ENCODE assay signal across 1 cellular context in the genomic region with DNA sequence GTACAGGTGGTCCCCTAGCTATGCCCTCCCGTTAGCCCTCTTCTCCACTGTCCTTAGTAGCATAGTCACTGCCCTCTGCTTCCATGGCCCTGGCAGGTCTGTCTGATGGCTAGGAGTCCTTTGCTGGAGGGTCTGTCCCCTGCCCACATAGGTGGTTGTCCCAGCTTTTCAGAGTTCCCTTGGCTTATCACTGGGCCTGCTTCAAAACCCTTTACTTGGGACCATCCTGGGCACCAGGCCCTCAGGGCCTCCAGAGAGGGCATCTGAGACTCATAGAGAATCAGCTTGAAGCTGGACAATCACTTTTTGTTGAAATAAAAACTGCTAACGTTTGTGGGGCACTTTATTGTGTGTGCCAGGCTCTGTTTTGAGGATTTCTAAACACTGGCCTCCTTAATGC.
TF ChIP-seq lines count a peak whose summit lies in the region.

No MANE protein-coding gene starts in this region.

TF ChIP-seq in WTC11, 78 proteins besides CTCF, POLR2A, EP300 and RAD21 (continued from another document):
- TF ChIP-seq NFATC4 (CRISPR knock-in tag; IDR thresholded peaks at IDR 0.05) (no peak), JAZF1 (CRISPR knock-in tag; IDR thresholded peaks at IDR 0.05) (no peak)
- TF ChIP-seq, protein P1, sequence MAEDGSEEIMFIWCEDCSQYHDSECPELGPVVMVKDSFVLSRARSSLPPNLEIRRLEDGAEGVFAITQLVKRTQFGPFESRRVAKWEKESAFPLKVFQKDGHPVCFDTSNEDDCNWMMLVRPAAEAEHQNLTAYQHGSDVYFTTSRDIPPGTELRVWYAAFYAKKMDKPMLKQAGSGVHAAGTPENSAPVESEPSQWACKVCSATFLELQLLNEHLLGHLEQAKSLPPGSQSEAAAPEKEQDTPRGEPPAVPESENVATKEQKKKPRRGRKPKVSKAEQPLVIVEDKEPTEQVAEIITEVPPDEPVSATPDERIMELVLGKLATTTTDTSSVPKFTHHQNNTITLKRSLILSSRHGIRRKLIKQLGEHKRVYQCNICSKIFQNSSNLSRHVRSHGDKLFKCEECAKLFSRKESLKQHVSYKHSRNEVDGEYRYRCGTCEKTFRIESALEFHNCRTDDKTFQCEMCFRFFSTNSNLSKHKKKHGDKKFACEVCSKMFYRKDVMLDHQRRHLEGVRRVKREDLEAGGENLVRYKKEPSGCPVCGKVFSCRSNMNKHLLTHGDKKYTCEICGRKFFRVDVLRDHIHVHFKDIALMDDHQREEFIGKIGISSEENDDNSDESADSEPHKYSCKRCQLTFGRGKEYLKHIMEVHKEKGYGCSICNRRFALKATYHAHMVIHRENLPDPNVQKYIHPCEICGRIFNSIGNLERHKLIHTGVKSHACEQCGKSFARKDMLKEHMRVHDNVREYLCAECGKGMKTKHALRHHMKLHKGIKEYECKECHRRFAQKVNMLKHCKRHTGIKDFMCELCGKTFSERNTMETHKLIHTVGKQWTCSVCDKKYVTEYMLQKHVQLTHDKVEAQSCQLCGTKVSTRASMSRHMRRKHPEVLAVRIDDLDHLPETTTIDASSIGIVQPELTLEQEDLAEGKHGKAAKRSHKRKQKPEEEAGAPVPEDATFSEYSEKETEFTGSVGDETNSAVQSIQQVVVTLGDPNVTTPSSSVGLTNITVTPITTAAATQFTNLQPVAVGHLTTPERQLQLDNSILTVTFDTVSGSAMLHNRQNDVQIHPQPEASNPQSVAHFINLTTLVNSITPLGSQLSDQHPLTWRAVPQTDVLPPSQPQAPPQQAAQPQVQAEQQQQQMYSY (CRISPR knock-in tag; IDR thresholded peaks at IDR 0.05) = no peak
